In the genomic region with DNA sequence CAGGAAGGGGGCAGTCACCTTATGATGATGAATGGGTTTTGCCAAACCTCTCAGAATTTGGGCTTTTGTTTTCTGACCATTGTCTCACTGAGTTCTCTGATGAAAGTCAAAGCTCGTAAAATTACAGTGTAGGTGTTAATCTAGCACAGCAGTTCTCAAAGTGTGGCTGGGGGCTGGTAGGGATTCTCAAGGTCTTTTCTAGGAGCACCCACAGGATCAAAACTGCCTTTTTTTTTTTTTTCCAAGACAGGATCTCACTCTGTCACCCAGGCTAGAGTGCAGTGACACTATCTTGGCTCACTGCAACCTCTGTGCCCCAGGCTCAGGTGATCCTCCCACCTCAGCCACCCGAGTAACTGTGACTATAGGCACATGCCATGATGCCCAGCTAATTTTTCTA, we compare ENCODE assay signal across 34 cellular contexts.
"Had no signal": no experiment of that assay in that cellular context is flagged by ENCODE, and none has a peak within 500 bp of the region (broad histone marks: within the 10 kb centered on the region; RNA-seq: fewer than 3 reads in every experiment).

No MANE protein-coding gene starts in this region.

- H3K27ac ChIP-seq: KMS-11 had no signal

- H3K4me3 ChIP-seq: MG63 had no signal

- DNase-seq: Karpas-422, Kasumi-1, MG63, MM.1S, MV-4-11, NCI-H1048, NCI-H1092, NCI-H1092 treated with DMSO at 0.1 percent for 48 hours, NCI-H1105, NCI-H1105 treated with DMSO at 0.1 percent for 48 hours, NCI-H1417, NCI-H1417 treated with DMSO at 0.1 percent for 48 hours, NCI-H1436, NCI-H1436 treated with DMSO at 0.1 percent for 48 hours, NCI-H146, NCI-H1694, NCI-H1694 treated with DMSO at 0.1 percent for 48 hours, NCI-H187, NCI-H187 treated with DMSO at 0.1 percent for 48 hours, NCI-H1930, NCI-H2029, NCI-H2029 treated with DMSO at 0.1 percent for 48 hours, NCI-H2081, NCI-H2081 treated with DMSO at 0.1 percent for 48 hours, NCI-H2107, NCI-H2171, NCI-H2171 treated with DMSO at 0.1 percent for 48 hours, NCI-H2227 treated with DMSO at 0.1 percent for 48 hours, NCI-H226, NCI-H345, NCI-H446, NCI-H446 treated with DMSO at 0.1 percent for 48 hours, NCI-H510A had no signal

- H3K27me3 ChIP-seq: MG63 had no signal

- H3K9me3 ChIP-seq: MG63 had no signal

- H3K36me3 ChIP-seq: MG63 had no signal

- H3K9ac ChIP-seq: KMS-11 had no signal
